In genomic region chr6:130372786-130373185, GRCh38 we compare ENCODE assay signal across 32 cellular contexts. TPM values are rescaled to one million over a fixed set of nuclear protein-coding genes. Genes with fewer than 3 reads are reported as not detected.
"Had no signal": no experiment of that assay in that cellular context is flagged by ENCODE, and none has a peak within 500 bp of the region (broad histone marks: within the 10 kb centered on the region; RNA-seq: fewer than 3 reads in every experiment).

No MANE protein-coding gene starts in this region.

- H3K36me3 Mint-ChIP-seq: activated naive CD4-positive, alpha-beta T cell treated with anti-CD3 and anti-CD28 coated beads, Interleukin-2, amount 50 U/mL, for 24 hours; activated naive CD8-positive, alpha-beta T cell treated with anti-CD3 and anti-CD28 coated beads, Interleukin-2, amount 10 ng/mL, durations not matched to agents 7 days and 5 days had no signal

- H3K27ac ChIP-seq: body of pancreas, breast epithelium, Peyer's patch had no signal

- ATAC-seq: activated CD4-positive, alpha-beta T cell treated with anti-CD3 and anti-CD28 coated beads for 36 hours; activated CD8-positive, alpha-beta T cell treated with anti-CD3 and anti-CD28 coated beads, Interleukin-2, amount 10 ng/mL, durations not matched to agents 7 days and 5 days; body of pancreas; PC-3 had no signal

- H3K4me1 ChIP-seq: body of pancreas, breast epithelium had no signal

- H3K36me3 ChIP-seq: adrenal gland, breast epithelium, MG63, Peyer's patch had no signal

- H3K27ac Mint-ChIP-seq: activated CD4-positive, alpha-beta T cell treated with anti-CD3 and anti-CD28 coated beads for 36 hours; activated CD4-positive, alpha-beta T cell treated with anti-CD3 and anti-CD28 coated beads, Interleukin-2, amount 10 ng/mL, durations not matched to agents 7 days and 5 days; activated CD8-positive, alpha-beta T cell treated with anti-CD3 and anti-CD28 coated beads, Interleukin-2, amount 10 ng/mL, durations not matched to agents 7 days and 5 days; activated naive CD4-positive, alpha-beta T cell treated with anti-CD3 and anti-CD28 coated beads, Interleukin-2, amount 50 U/mL, for 24 hours; activated naive CD8-positive, alpha-beta T cell treated with anti-CD3 and anti-CD28 coated beads, Interleukin-2, amount 10 ng/mL, durations not matched to agents 7 days and 5 days; activated T-cell treated with anti-CD3 and anti-CD28 coated beads, Interleukin-2, amount 50 U/mL, for 24 hours; activated T-helper 2 cell treated with anti-CD3 and anti-CD28 coated beads, Interferon-gamma antibody, Interleukin-2, Interleukin-4, amounts not matched to agents 10 μg/mL and 5 μg/mL and 100 μg/mL, durations not matched to agents 14 hours and 24 hours and 36 hours had no signal

- H3K9me3 Mint-ChIP-seq: activated CD4-positive, alpha-beta T cell treated with anti-CD3 and anti-CD28 coated beads, Interleukin-2, amount 10 ng/mL, durations not matched to agents 7 days and 5 days; activated naive CD4-positive, alpha-beta T cell treated with anti-CD3 and anti-CD28 coated beads, Interleukin-2, amount 50 U/mL, for 24 hours; activated naive CD8-positive, alpha-beta T cell treated with anti-CD3 and anti-CD28 coated beads, Interleukin-2, amount 10 ng/mL, durations not matched to agents 7 days and 5 days; activated T-cell treated with anti-CD3 and anti-CD28 coated beads, Interleukin-2, amount 50 U/mL, for 24 hours; activated T-helper 2 cell treated with anti-CD3 and anti-CD28 coated beads, Interferon-gamma antibody, Interleukin-2, Interleukin-4, amounts not matched to agents 10 μg/mL and 5 μg/mL and 100 μg/mL, durations not matched to agents 14 hours and 24 hours and 36 hours had no signal

- H3K4me3 Mint-ChIP-seq: activated CD4-positive, alpha-beta T cell treated with anti-CD3 and anti-CD28 coated beads for 36 hours; activated CD4-positive, alpha-beta T cell treated with anti-CD3 and anti-CD28 coated beads, Interleukin-2, amount 10 ng/mL, durations not matched to agents 7 days and 5 days; activated CD8-positive, alpha-beta T cell treated with anti-CD3 and anti-CD28 coated beads, Interleukin-2, amount 10 ng/mL, durations not matched to agents 7 days and 5 days; activated naive CD4-positive, alpha-beta T cell treated with anti-CD3 and anti-CD28 coated beads, Interleukin-2, amount 50 U/mL, for 24 hours; activated naive CD8-positive, alpha-beta T cell treated with anti-CD3 and anti-CD28 coated beads, Interleukin-2, amount 10 ng/mL, durations not matched to agents 7 days and 5 days; activated T-cell treated with anti-CD3 and anti-CD28 coated beads, Interleukin-2, amount 50 U/mL, for 24 hours had no signal

- DNase-seq: activated CD4-positive, alpha-beta T cell treated with anti-CD3 and anti-CD28 coated beads for 36 hours; activated CD4-positive, alpha-beta T cell treated with anti-CD3 and anti-CD28 coated beads, Interleukin-2, amount 10 ng/mL, durations not matched to agents 7 days and 5 days; activated CD4-positive, alpha-beta T cell treated with anti-CD3 and anti-CD28 coated beads, Interleukin-2, amount 50 U/mL, for 48 hours; activated CD8-positive, alpha-beta T cell treated with anti-CD3 and anti-CD28 coated beads, Interleukin-2, amount 10 ng/mL, durations not matched to agents 7 days and 5 days; activated gamma-delta T cell; activated naive CD4-positive, alpha-beta T cell treated with Interleukin-2 at 50 U/mL for 16 hours; activated naive CD8-positive, alpha-beta T cell treated with anti-CD3 and anti-CD28 coated beads, Interleukin-2, amount 10 ng/mL, durations not matched to agents 7 days and 5 days; activated T-cell treated with anti-CD3 and anti-CD28 coated beads, Interleukin-2, amount 50 U/mL, for 24 hours; adrenal gland; body of pancreas; Kasumi-1; KG1; MG63; NCI-H1048; NCI-H1105 treated with DMSO at 0.1 percent for 48 hours; NCI-H1436; NCI-H1694; NCI-H1930; NCI-H2081 treated with DMSO at 0.1 percent for 48 hours; NCI-H226; NCI-H526; NCI-H748 treated with DMSO at 0.1 percent for 48 hours; NK-92 treated with Interleukin-12 subunit alpha and Interleukin-12 subunit beta, amount 100 ng/mL, for 24 hours; PC-3; Peyer's patch; RPMI8226; SIG-M5; T1000 had no signal

- H3K27me3 ChIP-seq: adrenal gland, body of pancreas, breast epithelium, Peyer's patch had no signal

- H3K9me3 ChIP-seq: adrenal gland, body of pancreas, breast epithelium, MG63, Peyer's patch had no signal

- H3K4me3 ChIP-seq: adrenal gland, body of pancreas, breast epithelium, MG63, Peyer's patch had no signal

RNA-seq across cellular contexts. Expression of gene TMEM200A, which starts 7.0 kb away (rescaled TPM):
- total RNA-seq: NCI-H460 had no signal
